Comparison of ENCODE assay signal across 9 cellular contexts in genomic region chr7:12244129-12244528, GRCh38. TPM values are rescaled to one million over a fixed set of nuclear protein-coding genes. Genes with fewer than 3 reads are reported as not detected.
DNase-seq lines count a peak whose midpoint lies in the region; ATAC-seq and TF ChIP-seq lines count a peak whose summit lies in the region.
"Had no signal": no experiment of that assay in that cellular context is flagged by ENCODE, and none has a peak within 500 bp of the region (broad histone marks: within the 10 kb centered on the region; RNA-seq: fewer than 3 reads in every experiment).

No MANE protein-coding gene starts in this region.

- no peak for TF ChIP-seq POLR2A in tibial nerve (IDR thresholded peaks at IDR 0.05)

- peaks cover 0 to 6% (median 0%) of the 10 kb centered on the region in 3 donors for H3K36me3 ChIP-seq in tibial nerve

- no peaks in the 10 kb centered on the region for H3K4me1 ChIP-seq in tibial nerve

- intact Hi-C loops in left colon (cut with DNase I, micrococcal nuclease), result no loop called here

- no peak overlapping the region for H3K27ac ChIP-seq in tibial nerve

- no peaks in the 10 kb centered on the region for H3K27me3 ChIP-seq in tibial nerve

- WGBS in tibial nerve, 2 donors, result 60 to 73% methylated on average over 3 of the region's 3 CpGs

- DNase-seq in COR-L47 (lab: John Stamatoyannopoulos, UW), result peak; percentile 9
- DNase-seq in HFF-Myc (ENCODE audit: extremely low read depth, low read depth), result no peak
- DNase-seq in SW480 (ENCODE audit: low spot score), result peak; percentile 43
- DNase-seq in left colon, result peak; percentile 27 to 57
- DNase-seq in NCI-H1105 treated with DMSO at 0.1 percent for 48 hours (lab: John Stamatoyannopoulos, UW), result no peak
- no peak for DNase-seq in tibial nerve (ENCODE audit: low spot score in 2 of 2)
- DNase-seq in stimulated activated CD4-positive, alpha-beta T cell treated with anti-CD3 and anti-CD28 coated beads, Interleukin-12 subunit alpha, Interleukin-12 subunit beta, amount 100 ng/mL, for 4 hours, result no peak
- DNase-seq: activated CD4-positive, alpha-beta memory T cell treated with anti-CD3 and anti-CD28 coated beads, Interleukin-2, amount 10 ng/mL, durations not matched to agents 7 days and 5 days had no signal

- no peak for TF ChIP-seq EP300 in tibial nerve (IDR thresholded peaks at IDR 0.05)

- H3K9me3 ChIP-seq in tibial nerve, result peaks cover 0 to 8% (median 0%) of the 10 kb centered on the region in 4 donors

- H3K4me3 ChIP-seq in HFF-Myc (replicated peaks; ENCODE audit: low read depth, low read length) (no peak overlapping the region), tibial nerve (no peak overlapping the region)

- ATAC-seq in left colon (peak; percentile 92), GM21360 (IDR thresholded peaks at IDR 0.05; ENCODE audit: unreplicated experiment) (no peak)

- peak; percentile 57 for TF ChIP-seq CTCF in HFF-Myc (IDR thresholded peaks at IDR 0.05; ENCODE audit: low read depth, low read length, missing control alignments)
- peak in 2 of 5 experiments; percentile 15 to 20 for TF ChIP-seq CTCF in tibial nerve (IDR thresholded peaks at IDR 0.05)

RNA-seq across cellular contexts. Expression of gene TMEM106B, which starts 33.0 kb away (rescaled TPM):
- total RNA-seq in left colon, result 10 to 100 TPM; 42.2 to 54.5 TPM
- total RNA-seq in tibial nerve, result 10 to 100 TPM; 22.2 to 57.1 (median 47.5) TPM

Comparison
In these comparisons a context has a peak if more than half of its experiments do, and no peak if none do; other contexts are left out.
1. DNase-seq: peak in COR-L47 (single experiment), SW480 (single experiment) and left colon (2 of 2); none in HFF-Myc (single experiment), NCI-H1105 treated with DMSO at 0.1 percent for 48 hours (single experiment), tibial nerve (0 of 2) and stimulated activated CD4-positive, alpha-beta T cell treated with anti-CD3 and anti-CD28 coated beads, Interleukin-12 subunit alpha, Interleukin-12 subunit beta, amount 100 ng/mL, for 4 hours (single experiment).